9 cellular contexts compared by ENCODE assay signal in genomic region chr12:121611306-121611705, GRCh38. TPM values are rescaled to one million over a fixed set of nuclear protein-coding genes. Genes with fewer than 3 reads are reported as not detected.
DNase-seq lines count a peak whose midpoint lies in the region; ATAC-seq, FAIRE-seq and TF ChIP-seq lines count a peak whose summit lies in the region.
"Had no signal": no experiment of that assay in that cellular context is flagged by ENCODE, and none has a peak within 500 bp of the region (broad histone marks: within the 10 kb centered on the region; RNA-seq: fewer than 3 reads in every experiment).

No MANE protein-coding gene starts in this region.

- intact Hi-C loops in left colon (cut with DNase I, micrococcal nuclease) (no loop called here), upper lobe of right lung (cut with DNase I) (no loop called here), kidney (cut with DNase I) (no loop called here)

- no peaks in the 10 kb centered on the region for H3K36me3 ChIP-seq in upper lobe of right lung
- H3K36me3 ChIP-seq in kidney (ENCODE audit: control insufficient read depth in 1 of 2, insufficient read depth in 2 of 2, low read length in 2 of 2) = no peaks in the 10 kb centered on the region

- H3K9me3 ChIP-seq in upper lobe of right lung (no peaks in the 10 kb centered on the region), kidney (ENCODE audit: control insufficient read depth in 1 of 2, low read length in 2 of 2) (no peaks in the 10 kb centered on the region)

- no peak for TF ChIP-seq CTCF in upper lobe of right lung (IDR thresholded peaks at IDR 0.05)
- TF ChIP-seq CTCF in kidney (IDR thresholded peaks at IDR 0.05; ENCODE audit: borderline replicate concordance, extremely low read depth, insufficient read depth) = no peak

- H3K4me3 ChIP-seq in upper lobe of right lung (no peak overlapping the region), kidney (ENCODE audit: low read length in 2 of 2) (no peak overlapping the region)

- no peaks in the 10 kb centered on the region for H3K27me3 ChIP-seq in upper lobe of right lung

- H3K27ac ChIP-seq in upper lobe of right lung (no peak overlapping the region), kidney (ENCODE audit: low read depth in 2 of 2, low read length in 2 of 2) (no peak overlapping the region)

- no peak for FAIRE-seq in kidney (lab: Jason Lieb, UNC)
- FAIRE-seq: astrocyte had no signal

- H3K4me1 ChIP-seq in upper lobe of right lung (no peaks in the 10 kb centered on the region), kidney (ENCODE audit: control insufficient read depth in 1 of 2, insufficient read depth in 1 of 2, low read depth in 1 of 2, low read length in 2 of 2) (no peaks in the 10 kb centered on the region)

- ATAC-seq in left colon (peak; percentile 39), upper lobe of right lung (peak; percentile 56), HG02798 (IDR thresholded peaks at IDR 0.05; ENCODE audit: poor library complexity, unreplicated experiment) (no peak)

- DNase-seq in activated naive CD4-positive, alpha-beta T cell treated with Interleukin-2 at 50 U/mL for 16 hours = peak; percentile 26
- DNase-seq in activated naive CD4-positive, alpha-beta T cell (lab: John Stamatoyannopoulos, UW) = no peak
- DNase-seq in activated CD4-positive, alpha-beta T cell treated with anti-CD3 and anti-CD28 coated beads, Interleukin-2, amount 50 U/mL, for 48 hours = peak; percentile 52 to 53
- no peak for DNase-seq in left colon
- DNase-seq in upper lobe of right lung = no peak
- DNase-seq in kidney = no peak
- DNase-seq in stimulated activated naive CD4-positive, alpha-beta T cell treated with Interleukin-2 at 50 U/mL for 16 hours (lab: John Stamatoyannopoulos, UW) = no peak

- H3K9ac ChIP-seq in kidney (ENCODE audit: low read length in 2 of 2) = no peak overlapping the region

RNA-seq across cellular contexts. Expression of gene ORAI1, which starts 15.0 kb away (rescaled TPM):
- total RNA-seq in left colon = 10 to 100 TPM; 13.7 to 15.5 TPM
- 32.4 TPM for total RNA-seq in upper lobe of right lung
- total RNA-seq in kidney = 16.5 TPM
- polyA plus RNA-seq in kidney (ENCODE audit: insufficient read depth, low read depth, low replicate concordance) = 18.2 TPM

RNA-seq across cellular contexts. Expression of gene KDM2B, which starts 30.5 kb away (rescaled TPM):
- 10 to 100 TPM; 14.1 to 17.3 TPM for total RNA-seq in left colon
- total RNA-seq in upper lobe of right lung = 35.4 TPM
- total RNA-seq in kidney = 19.7 TPM
- 6.2 TPM for polyA plus RNA-seq in kidney (ENCODE audit: insufficient read depth, low read depth, low replicate concordance)

RNA-seq across cellular contexts. Expression of gene MORN3, which starts 58.1 kb away (rescaled TPM):
- not detected for total RNA-seq in left colon
- 0.67 TPM for total RNA-seq in upper lobe of right lung
- total RNA-seq in kidney = 1.9 TPM
- polyA plus RNA-seq in kidney (ENCODE audit: insufficient read depth, low read depth, low replicate concordance) = 1.5 TPM

Comparison
In these comparisons a context has a peak if more than half of its experiments do, and no peak if none do; other contexts are left out.
1. DNase-seq: peak in activated naive CD4-positive, alpha-beta T cell treated with Interleukin-2 at 50 U/mL for 16 hours (single experiment) and activated CD4-positive, alpha-beta T cell treated with anti-CD3 and anti-CD28 coated beads, Interleukin-2, amount 50 U/mL, for 48 hours (2 of 2); none in activated naive CD4-positive, alpha-beta T cell (0 of 4), left colon (0 of 2), upper lobe of right lung (single experiment), kidney (single experiment) and stimulated activated naive CD4-positive, alpha-beta T cell treated with Interleukin-2 at 50 U/mL for 16 hours (single experiment).